14 cellular contexts compared by ENCODE assay signal in genomic region chrX:121322159-121322558, GRCh38.
DNase-seq lines count a peak whose midpoint lies in the region; TF ChIP-seq lines count a peak whose summit lies in the region.
"Had no signal": no experiment of that assay in that cellular context is flagged by ENCODE, and none has a peak within 500 bp of the region (broad histone marks: within the 10 kb centered on the region; RNA-seq: fewer than 3 reads in every experiment).

No MANE protein-coding gene starts in this region.

- H4K20me1 ChIP-seq in OCI-LY3 (ENCODE audit: insufficient read depth, low read length), result no peaks in the 10 kb centered on the region

- no peak overlapping the region for H2AFZ ChIP-seq in OCI-LY3 (ENCODE audit: low read depth, low read length)
- H2AFZ ChIP-seq: parathyroid adenoma had no signal

- H3K27ac ChIP-seq in 22Rv1 (no peak overlapping the region), OCI-LY3 (ENCODE audit: low read length) (no peak overlapping the region), suprapubic skin (no peak overlapping the region)
- H3K27ac ChIP-seq: parathyroid adenoma, SJSA1, testis had no signal

- TF ChIP-seq POLR2A in suprapubic skin (IDR thresholded peaks at IDR 0.05), result no peak

- TF ChIP-seq EP300 in suprapubic skin (IDR thresholded peaks at IDR 0.05), result no peak

- H3K36me3 ChIP-seq in OCI-LY3 (replicated peaks; ENCODE audit: low read depth, low read length) (no peaks in the 10 kb centered on the region), MG63 (no peaks in the 10 kb centered on the region), suprapubic skin (no peaks in the 10 kb centered on the region)
- H3K36me3 ChIP-seq: SJSA1 had no signal

- no peak overlapping the region for H3K4me2 ChIP-seq in OCI-LY3 (ENCODE audit: low read length)

- H3K9ac ChIP-seq in OCI-LY3 (ENCODE audit: low read length), result no peak overlapping the region
- H3K9ac ChIP-seq: parathyroid adenoma had no signal

- 40% methylated on average over 1 of the region's 1 CpG for WGBS in suprapubic skin

- H3K27me3 ChIP-seq in OCI-LY3 (ENCODE audit: low read depth, low read length), result 0 out of 2 replicates have a peak, but pooled peaks cover 3% of the 10 kb centered on the region
- H3K27me3 ChIP-seq in MG63, result no peaks in the 10 kb centered on the region
- no peaks in the 10 kb centered on the region for H3K27me3 ChIP-seq in suprapubic skin
- H3K27me3 ChIP-seq: SJSA1, testis had no signal

- DNase-seq in GM10266 (ENCODE audit: extremely low spot score), result no peak
- DNase-seq in epithelial cell of proximal tubule (ENCODE audit: low read depth), result no peak
- DNase-seq in MG63, result no peak
- no peak for DNase-seq in NCI-H82 (lab: John Stamatoyannopoulos, UW)
- no peak for DNase-seq in amniotic stem cell (lab: John Stamatoyannopoulos, UW)
- DNase-seq in suprapubic skin (ENCODE audit: low spot score in 2 of 2), result no peak
- DNase-seq: effector memory CD4-positive, alpha-beta T cell; immature natural killer cell; testis had no signal

- H3K4me1 ChIP-seq in OCI-LY3 (ENCODE audit: low read length) (no peaks in the 10 kb centered on the region), suprapubic skin (no peaks in the 10 kb centered on the region)
- H3K4me1 ChIP-seq: parathyroid adenoma, SJSA1, testis had no signal

- TF ChIP-seq CTCF in 22Rv1 (IDR thresholded peaks at IDR 0.05), result peak; percentile 33; the same call in 1 of the 2 replicates
- TF ChIP-seq CTCF in GM10266 (IDR thresholded peaks at IDR 0.05; ENCODE audit: control insufficient read depth, insufficient read depth, low read depth, missing control alignments), result peak; percentile 29
- TF ChIP-seq CTCF in OCI-LY3 (IDR thresholded peaks at IDR 0.05; ENCODE audit: low read depth, low read length), result peak; percentile 51
- TF ChIP-seq CTCF in epithelial cell of proximal tubule (conservative IDR thresholded peaks at IDR 0.05; ENCODE audit: low read depth, low read length), result peak; percentile 39
- no peak for TF ChIP-seq CTCF in suprapubic skin (IDR thresholded peaks at IDR 0.05)

- H3K9me3 ChIP-seq in OCI-LY3 (ENCODE audit: insufficient read depth, low read length) (no peaks in the 10 kb centered on the region), MG63 (no peaks in the 10 kb centered on the region), suprapubic skin (no peaks in the 10 kb centered on the region)
- H3K9me3 ChIP-seq: mucosa of descending colon, SJSA1, testis had no signal

- H3K4me3 ChIP-seq in OCI-LY3 (ENCODE audit: low read length) (no peak overlapping the region), epithelial cell of proximal tubule (ENCODE audit: low read depth, low read length) (no peak overlapping the region), MG63 (no peak overlapping the region), suprapubic skin (no peak overlapping the region)
- H3K4me3 ChIP-seq: mucosa of descending colon, SJSA1, testis had no signal

- H3K79me2 ChIP-seq in OCI-LY3 (ENCODE audit: low read length), result no peaks in the 10 kb centered on the region
- H3K79me2 ChIP-seq: parathyroid adenoma had no signal

Comparison
In these comparisons a context has a peak if more than half of its experiments do, and no peak if none do; other contexts are left out.
1. CTCF ChIP-seq: peak in 22Rv1 (single experiment), GM10266 (single experiment), OCI-LY3 (single experiment) and epithelial cell of proximal tubule (single experiment); none in suprapubic skin (0 of 2).